In the genomic region with DNA sequence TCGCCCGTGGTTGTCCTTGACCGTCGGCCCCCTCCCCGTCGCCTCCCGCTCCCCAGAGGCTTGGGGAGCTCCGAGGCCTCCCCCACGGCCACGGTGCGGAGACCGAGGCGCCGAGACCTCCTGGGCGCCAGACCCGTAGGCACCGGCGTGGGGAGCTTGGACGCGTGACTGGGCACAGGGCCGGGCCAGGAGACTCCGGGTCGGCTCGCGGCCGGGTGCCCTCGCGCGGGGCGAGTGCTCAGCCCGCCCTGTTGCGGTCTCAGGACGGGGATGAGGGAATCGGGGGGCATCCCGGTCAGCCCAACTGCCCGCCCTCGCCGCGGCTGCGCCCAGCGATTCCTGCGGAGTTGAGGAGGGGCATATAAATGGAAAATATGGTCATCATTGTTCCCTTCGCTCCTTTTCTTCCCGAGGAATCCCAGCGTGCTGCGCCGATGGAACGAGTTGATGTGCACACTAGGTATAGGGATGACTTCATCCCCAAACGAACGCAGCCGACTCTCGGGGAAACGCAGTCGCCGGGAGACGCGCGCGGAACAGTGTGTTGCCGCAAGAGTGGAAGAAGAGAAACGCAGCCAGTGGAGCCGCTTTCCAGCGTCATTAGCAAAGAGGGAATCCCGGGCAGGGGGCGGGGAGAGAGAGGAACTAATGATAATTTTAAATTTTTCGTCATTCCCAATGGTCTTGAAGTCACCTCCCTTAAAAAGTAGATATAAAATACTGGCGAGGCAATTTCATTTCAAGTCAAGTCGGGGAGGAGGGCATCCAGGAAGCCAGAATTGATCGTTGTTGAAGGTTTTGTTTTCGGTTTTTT, we compare ENCODE assay signal across 8 cellular contexts. TPM values are rescaled to one million over a fixed set of nuclear protein-coding genes. Genes with fewer than 3 reads are reported as not detected.
A peak's percentile ranks its signal among the peaks of the same experiment; 100 is the strongest.
DNase-seq lines count a peak whose midpoint lies in the region; ATAC-seq lines count a peak whose summit lies in the region.

No MANE protein-coding gene starts in this region.

- H3K4me3 ChIP-seq in skeletal muscle cell (ENCODE audit: low read depth, low read length) = peak overlapping the region; percentile 97

- ATAC-seq in GM21737 (IDR thresholded peaks at IDR 0.05; ENCODE audit: unreplicated experiment) = no peak

- DNase-seq in activated T-cell treated with anti-CD3 and anti-CD28 coated beads for 48 hours (ENCODE audit: low read depth) (peak; percentile 10), activated T-cell treated with anti-CD3 and anti-CD28 coated beads for 4 hours (no peak), HT-29 (ENCODE audit: low spot score) (peak; percentile 52), SK-N-DZ (ENCODE audit: low spot score) (peak; percentile 69), inferior parietal cortex (ENCODE audit: extremely low spot score) (peak; percentile 73), skeletal muscle cell (ENCODE audit: low read depth) (peak; percentile 33)
- DNase-seq in central memory CD4-positive, alpha-beta T cell = peak; percentile 3

RNA-seq across cellular contexts. Expression of a gene that starts 0.7 kb away (rescaled TPM):
- total RNA-seq in HT-29 (2014; rRNA removed; shearing (Covaris generic)) = 19.4 and 21.0 TPM in 2 replicates
- polyA plus RNA-seq in SK-N-DZ (2014; cell fraction: cytosol; rRNA removed) = 28.3 and 37.7 TPM in 2 replicates
- polyA plus RNA-seq in SK-N-DZ (2014; cell fraction: nucleus; rRNA removed) = 22.7 and 36.7 TPM in 2 replicates
